7 cellular contexts compared by ENCODE assay signal in genomic region chr1:5865056-5865455, GRCh38.
"Had no signal": no experiment of that assay in that cellular context is flagged by ENCODE, and none has a peak within 500 bp of the region (broad histone marks: within the 10 kb centered on the region; RNA-seq: fewer than 3 reads in every experiment).

No MANE protein-coding gene starts in this region.

- H3K27ac Mint-ChIP-seq: GM23338, HFFc6, IgD-negative memory B cell had no signal

- DNase-seq: H9, HCEC 1CT, HFFc6, KBM-7 had no signal

- H3K4me3 Mint-ChIP-seq: GM23338, H9, HFFc6, IgD-negative memory B cell had no signal

- H3K27me3 Mint-ChIP-seq: IgD-negative memory B cell had no signal

- H3K9me3 Mint-ChIP-seq: HFFc6 had no signal

- H3K9ac ChIP-seq: KMS-11 had no signal

- H2AFZ ChIP-seq: GM23338 had no signal

- H3K4me1 Mint-ChIP-seq: GM23338, IgD-negative memory B cell had no signal

- H3K4me3 ChIP-seq: GM23338 had no signal

- H3K27ac ChIP-seq: KMS-11 had no signal

- H3K4me2 ChIP-seq: GM23338, KMS-11 had no signal
